Comparison of ENCODE assay signal across 9 cellular contexts in the genomic region with DNA sequence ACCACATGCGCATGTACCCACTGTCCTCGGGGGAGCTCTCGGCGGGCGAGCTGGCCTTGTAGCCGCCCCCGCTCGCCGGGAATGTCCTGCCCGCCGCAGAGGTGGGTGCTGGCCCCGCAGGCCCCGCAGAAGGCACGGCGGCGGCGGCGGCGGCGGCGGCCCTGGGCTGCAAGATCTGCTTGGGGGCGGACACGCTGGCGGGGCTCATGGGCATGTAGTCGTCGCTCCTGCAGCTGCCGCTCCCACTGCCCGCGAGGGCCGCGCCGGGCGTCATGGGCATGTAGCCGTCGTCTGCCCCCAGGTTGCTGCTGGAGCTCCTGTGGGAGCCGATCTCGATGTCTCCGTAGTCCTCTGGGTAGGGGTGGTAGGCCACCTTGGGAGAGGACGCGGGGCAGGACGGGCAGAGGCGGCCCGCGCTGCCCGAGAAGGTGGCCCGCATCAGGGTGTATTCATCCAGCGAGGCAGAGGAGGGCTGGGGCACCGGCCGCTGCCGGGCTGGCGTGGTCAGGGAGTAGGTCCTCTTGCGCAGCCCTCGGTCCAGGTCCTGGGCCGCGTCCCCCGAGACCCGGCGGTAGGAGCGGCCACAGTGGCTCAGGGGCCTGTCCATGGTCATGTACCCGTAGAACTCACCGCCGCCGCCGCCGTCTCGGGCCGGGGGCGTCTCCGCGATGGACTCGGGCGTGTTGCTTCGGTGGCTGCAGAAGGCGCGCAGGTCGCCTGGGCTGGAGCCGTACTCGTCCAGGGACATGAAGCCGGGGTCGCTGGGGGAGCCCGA. TPM values are rescaled to one million over a fixed set of nuclear protein-coding genes. Genes with fewer than 3 reads are reported as not detected.
DNase-seq lines count a peak whose midpoint lies in the region; ATAC-seq and TF ChIP-seq lines count a peak whose summit lies in the region.
"Had no signal": no experiment of that assay in that cellular context is flagged by ENCODE, and none has a peak within 500 bp of the region (broad histone marks: within the 10 kb centered on the region; RNA-seq: fewer than 3 reads in every experiment).

No MANE protein-coding gene starts in this region.

- TF ChIP-seq EP300 in upper lobe of left lung (IDR thresholded peaks at IDR 0.05): no peak

- intact Hi-C loops in heart left ventricle (cut with DNase I) (loop anchor here in 8 of 10 donors (2.0 to 10.0 kb wide), 11 partner anchors 169 to 822 kb away; no protein-coding TSS in a partner anchor), Right ventricle myocardium superior (cut with DNase I) (loop anchor here (10.0 kb wide), 2 partner anchors 169 to 819 kb away; no protein-coding TSS in a partner anchor), colonic mucosa (cut with DNase I) (loop anchor here (10.0 kb wide), 1 partner anchor 449 kb away; no protein-coding TSS in a partner anchor)

- H3K9me3 ChIP-seq in heart left ventricle (no peaks in the 10 kb centered on the region), colonic mucosa (no peaks in the 10 kb centered on the region), mesodermal cell (ENCODE audit: control insufficient read depth, low read length) (no peaks in the 10 kb centered on the region), upper lobe of left lung (no peaks in the 10 kb centered on the region)

- 58 to 81% (median 64%) methylated on average over 18 to 81 of the region's 81 CpGs for WGBS in heart left ventricle, 4 donors
- WGBS in mesodermal cell (ENCODE audit: insufficient coverage in 2 of 2), 2 experiments: 48 to 55% methylated on average over 51 to 76 of the region's 81 CpGs
- 52 to 75% methylated on average over 23 to 65 of the region's 81 CpGs for WGBS in upper lobe of left lung, 2 donors

- H3K36me3 ChIP-seq in heart left ventricle (peaks cover 0 to 27% (median 22%) of the 10 kb centered on the region in 9 donors), colonic mucosa (no peaks in the 10 kb centered on the region), mesodermal cell (ENCODE audit: control insufficient read depth, insufficient read depth, low read length) (peaks cover 34% of the 10 kb centered on the region), upper lobe of left lung (peaks cover 17 to 49% (median 30%) of the 10 kb centered on the region in 4 donors)

- DNase-seq in heart left ventricle: peak in 1 of 5 donors; percentile 38
- DNase-seq in Right ventricle myocardium superior: no peak
- no peak for DNase-seq in colonic mucosa
- peak in 1 of 2 donors; percentile 88 for DNase-seq in upper lobe of left lung
- no peak for DNase-seq in HK-2 (ENCODE audit: unreplicated experiment)
- no peak for DNase-seq in activated naive CD4-positive, alpha-beta T cell (lab: John Stamatoyannopoulos, UW)
- no peak for DNase-seq in NCI-H1105 treated with DMSO at 0.1 percent for 48 hours (lab: John Stamatoyannopoulos, UW)
- DNase-seq: DND-41 had no signal

- no peak for TF ChIP-seq POLR2A in heart left ventricle (IDR thresholded peaks at IDR 0.05)
- TF ChIP-seq POLR2A in upper lobe of left lung (IDR thresholded peaks at IDR 0.05): peak in 1 of 4 donors; percentile 22

- H3K4me3 ChIP-seq in heart left ventricle (peak overlapping the region; percentile 47 to 95 (median 58)), colonic mucosa (peak overlapping the region; percentile 44), mesodermal cell (ENCODE audit: extremely low read depth, insufficient read depth, low read length, poor library complexity, severe bottlenecking) (peak overlapping the region; percentile 43), upper lobe of left lung (peak overlapping the region; percentile 48 to 93 (median 88))

- peak in 1 of 4 donors; percentile 0 for ATAC-seq in heart left ventricle
- ATAC-seq in Right ventricle myocardium superior (ENCODE audit: poor library complexity): no peak
- no peak for ATAC-seq in upper lobe of left lung (ENCODE audit: low FRiP score in 2 of 2)

- peak overlapping the region in 8 of 12 donors; percentile 29 to 60 (median 58) for H3K27ac ChIP-seq in heart left ventricle
- no peak overlapping the region for H3K27ac ChIP-seq in colonic mucosa
- no peak overlapping the region for H3K27ac ChIP-seq in mesodermal cell (ENCODE audit: low read depth, low read length, severe bottlenecking)
- H3K27ac ChIP-seq in upper lobe of left lung: peak overlapping the region in 2 of 4 donors; percentile 43 to 95

- peaks cover 0 to 72% (median 38%) of the 10 kb centered on the region in 12 donors for H3K4me1 ChIP-seq in heart left ventricle
- peaks cover 5% of the 10 kb centered on the region for H3K4me1 ChIP-seq in colonic mucosa
- H3K4me1 ChIP-seq in mesodermal cell (ENCODE audit: control insufficient read depth, insufficient read depth, low read length, poor library complexity, severe bottlenecking): peaks cover 15% of the 10 kb centered on the region
- H3K4me1 ChIP-seq in upper lobe of left lung: peaks cover 38 to 78% (median 49%) of the 10 kb centered on the region in 4 donors

- H3K9ac ChIP-seq in colonic mucosa (ENCODE audit: low read depth in 2 of 2, low read length in 2 of 2): peak overlapping the region in 1 of 2 donors; percentile 67

- TF ChIP-seq CTCF in heart left ventricle (IDR thresholded peaks at IDR 0.05) (no peak), colonic mucosa (IDR thresholded peaks at IDR 0.05) (no peak), upper lobe of left lung (IDR thresholded peaks at IDR 0.05) (no peak)

- H3K27me3 ChIP-seq in heart left ventricle (peaks cover 0 to 7% (median 0%) of the 10 kb centered on the region in 9 donors), colonic mucosa (no peaks in the 10 kb centered on the region), upper lobe of left lung (no peaks in the 10 kb centered on the region)

RNA-seq across cellular contexts. Expression of a gene that starts 2.4 kb away (rescaled TPM):
- total RNA-seq in heart left ventricle: 10 to 100 TPM in 7 of 9 donors, 1 to 10 TPM in 2; 6.5 to 54.9 (median 14.4) TPM
- 10 to 100 TPM in 1 of 2 donors, 1 to 10 TPM in 1; 3.4 to 42.9 TPM for polyA plus RNA-seq in heart left ventricle
- total RNA-seq in Right ventricle myocardium superior: 12.1 TPM
- total RNA-seq in colonic mucosa: 10 to 100 TPM in 1 of 2 donors, 1 to 10 TPM in 1; 6.7 to 23.0 TPM
- 6.9 TPM for polyA plus RNA-seq in mesodermal cell (2013, experiment 1 of 2)
- polyA plus RNA-seq in mesodermal cell (2013, experiment 2 of 2): 5.5 TPM
- 10 to 100 TPM; 31.8 to 67.9 (median 46.4) TPM for total RNA-seq in upper lobe of left lung

Comparison
In these comparisons a context has a peak if more than half of its experiments do, and no peak if none do; other contexts are left out.
1. H3K27ac ChIP-seq: peak in heart left ventricle (8 of 12); none in colonic mucosa (single experiment) and mesodermal cell (single experiment).
2. Peak in every context shown above with its lines, with median percentiles within 50 percentile points of each other: H3K4me3 ChIP-seq.